Comparison of ENCODE assay signal across 8 cellular contexts in the genomic region with DNA sequence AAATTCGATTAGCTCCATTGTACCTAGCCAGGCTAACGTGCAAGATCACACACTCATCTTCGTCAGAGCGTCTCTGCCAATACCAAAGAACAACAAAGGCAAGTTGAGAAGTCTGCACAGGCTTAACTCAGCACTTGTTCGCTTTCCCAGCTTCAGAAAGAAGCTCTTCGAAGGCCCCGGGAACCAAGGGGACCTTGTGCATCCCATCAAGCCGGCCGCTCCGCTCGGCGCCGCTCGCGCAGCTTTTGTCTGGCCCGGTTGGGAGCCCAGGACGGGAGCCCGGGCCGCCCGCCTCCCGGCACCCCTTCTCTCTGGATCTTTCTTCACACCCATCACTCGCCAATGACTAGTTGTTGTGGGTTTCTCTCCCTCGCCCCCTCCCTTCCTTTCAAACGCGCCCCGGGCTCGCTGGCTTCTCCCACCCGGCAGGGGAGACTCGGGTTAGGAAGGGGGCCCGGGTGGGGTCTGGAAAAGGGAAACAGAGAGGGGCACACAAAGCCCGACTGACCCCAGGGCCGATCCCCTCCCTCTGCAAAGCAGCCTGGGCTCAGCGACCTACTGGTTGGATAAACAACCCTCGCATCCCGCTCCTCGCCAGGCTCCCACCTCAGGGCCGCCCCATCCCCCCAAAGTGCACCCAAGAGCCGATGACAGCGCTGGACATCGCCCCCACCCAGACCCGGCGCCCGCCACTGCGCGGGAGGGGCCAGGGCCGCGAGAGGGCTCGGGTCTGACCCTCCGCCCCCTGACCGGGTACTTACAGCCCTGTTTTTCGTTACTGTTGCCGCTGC. TPM values are rescaled to one million over a fixed set of nuclear protein-coding genes. Genes with fewer than 3 reads are reported as not detected.
DNase-seq lines count a peak whose midpoint lies in the region; ATAC-seq, FAIRE-seq and TF ChIP-seq lines count a peak whose summit lies in the region.

No MANE protein-coding gene starts in this region.

- no peaks in the 10 kb centered on the region for H3K27me3 Mint-ChIP-seq in activated T-cell treated with anti-CD3 and anti-CD28 coated beads, Interleukin-2, amount 50 U/mL, for 4 hours (ENCODE audit: low read depth)
- H3K27me3 Mint-ChIP-seq in naive B cell, result no peaks in the 10 kb centered on the region

- H3K4me1 ChIP-seq in A549 (peaks cover 20% of the 10 kb centered on the region), NT2/D1 (ENCODE audit: insufficient read depth, insufficient read length) (no peaks in the 10 kb centered on the region), esophagus squamous epithelium (peaks cover 7 to 57% (median 22%) of the 10 kb centered on the region in 3 donors)

- H3K27me3 ChIP-seq in NT2/D1 (ENCODE audit: insufficient read depth, insufficient read length), result no peaks in the 10 kb centered on the region
- no peaks in the 10 kb centered on the region for H3K27me3 ChIP-seq in esophagus squamous epithelium

- H3K9me3 ChIP-seq in A549 (no peaks in the 10 kb centered on the region), NT2/D1 (ENCODE audit: insufficient read depth, low read length) (no peaks in the 10 kb centered on the region), esophagus squamous epithelium (no peaks in the 10 kb centered on the region)

- H3K4me2 ChIP-seq in A549, result peak overlapping the region; percentile 86

- DNase-seq in A549 (ENCODE audit: low read depth in 1 of 2, low spot score in 1 of 2) (peak; percentile 34 to 40), NT2/D1 (ENCODE audit: low read depth, low spot score) (peak; percentile 32), esophagus squamous epithelium (lab: John Stamatoyannopoulos, UW) (peak; percentile 44), naive B cell (peak; percentile 44)
- DNase-seq in activated T-cell treated with anti-CD3 and anti-CD28 coated beads, Interleukin-2, amount 50 U/mL, for 4 hours, result peak; percentile 24
- DNase-seq in stimulated activated naive CD4-positive, alpha-beta T cell treated with Interleukin-2 at 50 U/mL for 16 hours (lab: John Stamatoyannopoulos, UW), result peak; percentile 52

- TF ChIP-seq POLR2A in A549 (IDR thresholded peaks at IDR 0.05; ENCODE audit: low read length), result no peak
- no peak for TF ChIP-seq POLR2A in esophagus squamous epithelium (IDR thresholded peaks at IDR 0.05)

- no peak for TF ChIP-seq EP300 in A549 (IDR thresholded peaks at IDR 0.05)

- FAIRE-seq in A549 (lab: Jason Lieb, UNC), result no peak

- H3K4me3 Mint-ChIP-seq in activated T-cell treated with anti-CD3 and anti-CD28 coated beads, Interleukin-2, amount 50 U/mL, for 4 hours, result peak overlapping the region; percentile 97
- H3K4me3 Mint-ChIP-seq in naive B cell, result peak overlapping the region; percentile 88 to 100 (median 99)

- peaks cover 67% of the 10 kb centered on the region for H3K4me1 Mint-ChIP-seq in activated T-cell treated with anti-CD3 and anti-CD28 coated beads, Interleukin-2, amount 50 U/mL, for 4 hours (ENCODE audit: low read depth)
- H3K4me1 Mint-ChIP-seq in naive B cell, result peaks cover 43 to 64% (median 53%) of the 10 kb centered on the region in 3 donors

- H3K4me3 ChIP-seq in A549 (peak overlapping the region; percentile 73), NT2/D1 (ENCODE audit: insufficient read length, low read depth) (peak overlapping the region; percentile 86), esophagus squamous epithelium (peak overlapping the region; percentile 73 to 95 (median 81))

- 1% methylated on average over 35 of the region's 52 CpGs for WGBS in A549 (ENCODE audit: missing lambda C conversion rate)
- 0% methylated on average over 21 to 24 of the region's 52 CpGs for WGBS in esophagus squamous epithelium, 2 donors

- intact Hi-C loops in esophagus squamous epithelium (cut with DNase I), result no loop called here

- H3K9me3 Mint-ChIP-seq in activated T-cell treated with anti-CD3 and anti-CD28 coated beads, Interleukin-2, amount 50 U/mL, for 4 hours, result no peaks in the 10 kb centered on the region
- peaks cover 0 to 3% (median 0%) of the 10 kb centered on the region in 7 donors for H3K9me3 Mint-ChIP-seq in naive B cell

- peak overlapping the region; percentile 91 to 93 for H3K27ac ChIP-seq in A549
- peak overlapping the region; percentile 97 to 99 (median 98) for H3K27ac ChIP-seq in esophagus squamous epithelium

- POLR2A ChIA-PET in A549 (lab: Yijun Ruan, JAX), result interaction anchor here (0.7 to 3.0 kb wide), 12 partner anchors 8 to 117 kb away, joined by 3 to 118 read pairs (median 4); partner anchors contain the start of gene RNU4ATAC

- TF ChIP-seq CTCF in A549 (IDR thresholded peaks at IDR 0.05), result no peak
- no peak for TF ChIP-seq CTCF in esophagus squamous epithelium (IDR thresholded peaks at IDR 0.05)

- CTCF ChIA-PET in A549 (lab: Yijun Ruan, JAX), result interaction anchor here (1.2 to 2.8 kb wide), 3 partner anchors 16 to 70 kb away, joined by 3 to 11 read pairs (median 4); no protein-coding TSS in a partner anchor

- peak overlapping the region; percentile 89 to 100 (median 99) for H3K27ac Mint-ChIP-seq in naive B cell

- peak; percentile 62 to 73 for ATAC-seq in A549
- ATAC-seq in GM18517 (IDR thresholded peaks at IDR 0.05; ENCODE audit: unreplicated experiment), result peak; percentile 41
- peak; percentile 32 for ATAC-seq in HG03095 (IDR thresholded peaks at IDR 0.05; ENCODE audit: unreplicated experiment)
- peak; percentile 34 to 39 for ATAC-seq in activated T-cell treated with anti-CD3 and anti-CD28 coated beads, Interleukin-2, amount 50 U/mL, for 4 hours
- peak; percentile 19 to 27 for ATAC-seq in naive B cell (ENCODE audit: low read depth in 2 of 2)

- H3K36me3 ChIP-seq in NT2/D1 (ENCODE audit: insufficient read depth, insufficient read length, low read length) (no peaks in the 10 kb centered on the region), esophagus squamous epithelium (no peaks in the 10 kb centered on the region)

- no peak for TF ChIP-seq RAD21 in A549 (conservative IDR thresholded peaks at IDR 0.05 in 1 of 2, IDR thresholded peaks at IDR 0.05 in 1 of 2)

- peak overlapping the region; percentile 90 for H3K9ac ChIP-seq in NT2/D1 (ENCODE audit: insufficient read length, low read depth)

- peaks cover 9% of the 10 kb centered on the region for H3K36me3 Mint-ChIP-seq in activated T-cell treated with anti-CD3 and anti-CD28 coated beads, Interleukin-2, amount 50 U/mL, for 4 hours (ENCODE audit: insufficient read depth)
- H3K36me3 Mint-ChIP-seq in naive B cell, result peaks cover 0 to 7% of the 10 kb centered on the region in 2 donors

TF ChIP-seq in A549, 52 proteins besides CTCF, POLR2A, EP300 and RAD21:
- TF ChIP-seq CEBPB (IDR thresholded peaks at IDR 0.05) (no peak), HOXA7 (CRISPR knock-in tag; IDR thresholded peaks at IDR 0.05) (no peak), EHF (CRISPR knock-in tag; IDR thresholded peaks at IDR 0.05) (no peak), PHF8 (IDR thresholded peaks at IDR 0.05; ENCODE audit: borderline replicate concordance, low read depth) (peak; percentile 55)

RNA-seq across cellular contexts. Expression of gene CLASP1, which starts 0.5 kb away (rescaled TPM):
- polyA plus RNA-seq in A549 (2011; rRNA removed) (11.7 and 26.5 TPM in 2 replicates), A549 (2017; fragmentation: RNase III; extraction: RNeasy Plus Mini Kit Qiagen cat#74134 plus additional on column Dnase treatment) (15.2 to 16.0 TPM (median 15.8 TPM) in 3 replicates), naive B cell (ENCODE audit: low read depth in 6 of 6) (10 to 100 TPM in 5 of 6 donors, 1 to 10 TPM in 1; 4.6 to 24.1 (median 13.5) TPM)
- 4.6 and 5.7 TPM in 2 replicates for polyA plus RNA-seq in A549 (2012; cell fraction: cytosol; rRNA removed)
- polyA plus RNA-seq in A549 (2012; cell fraction: nucleus; rRNA removed), result 12.0 and 19.8 TPM in 2 replicates
- 61.6 and 63.7 TPM in 2 replicates for polyA minus RNA-seq in A549 (2011; rRNA and poly(A)+ RNA removed)
- total RNA-seq in activated T-cell treated with anti-CD3 and anti-CD28 coated beads, Interleukin-2, amount 50 U/mL, for 4 hours, result 10 to 100 TPM; 48.3 to 68.2 (median 63.2) TPM
- 10 to 100 TPM; 28.9 to 58.0 (median 41.9) TPM for total RNA-seq in esophagus squamous epithelium

Comparison
In these comparisons a context has a peak if more than half of its experiments do, and no peak if none do; other contexts are left out.
1. Peak in every context shown above with its lines: DNase-seq, ATAC-seq, H3K4me3 ChIP-seq and H3K27ac ChIP-seq.